Comparison of ENCODE assay signal across 26 cellular contexts in the genomic region with DNA sequence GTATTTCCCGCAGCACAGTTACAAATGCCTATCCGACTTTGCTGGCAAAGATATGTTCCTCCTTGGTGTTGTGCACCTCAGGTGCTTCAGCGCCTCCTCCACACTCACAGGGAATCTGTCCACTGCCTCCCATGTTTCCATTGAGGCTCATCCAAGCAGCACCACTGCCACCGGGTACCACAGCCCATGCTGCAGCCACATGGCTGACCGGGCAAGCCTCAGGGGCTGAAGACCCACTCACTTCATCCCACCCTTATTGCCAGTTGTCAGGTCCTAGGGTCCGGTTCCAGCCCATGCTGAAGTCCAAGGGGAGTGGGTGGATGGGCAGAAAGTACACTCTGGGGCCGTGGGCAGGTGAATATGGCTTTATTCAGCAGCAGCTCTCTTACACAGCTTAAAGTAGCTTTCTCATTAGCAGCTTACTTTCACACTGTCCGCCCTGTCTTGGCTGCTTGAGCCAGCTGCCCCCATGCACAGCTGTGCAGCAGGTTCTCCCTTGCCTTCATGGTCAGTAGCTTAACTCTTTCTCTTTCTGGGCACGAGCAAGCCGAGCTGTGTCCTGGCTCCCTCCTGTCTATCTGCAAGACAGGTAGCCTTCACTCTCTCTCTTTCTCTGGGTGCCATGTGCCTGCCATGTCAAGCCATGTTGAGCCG.
"Had no signal": no experiment of that assay in that cellular context is flagged by ENCODE, and none has a peak within 500 bp of the region (broad histone marks: within the 10 kb centered on the region; RNA-seq: fewer than 3 reads in every experiment).

No MANE protein-coding gene starts in this region.

- H3K4me3 ChIP-seq: ascending aorta, body of pancreas, Peyer's patch, SJCRH30 had no signal

- H3K27ac Mint-ChIP-seq: activated CD4-positive, alpha-beta memory T cell treated with anti-CD3 and anti-CD28 coated beads, Interleukin-2, amount 10 ng/mL, durations not matched to agents 7 days and 5 days; activated CD4-positive, alpha-beta T cell treated with anti-CD3 and anti-CD28 coated beads for 36 hours; activated naive CD4-positive, alpha-beta T cell treated with anti-CD3 and anti-CD28 coated beads, Interleukin-2, amount 50 U/mL, for 72 hours; activated naive CD8-positive, alpha-beta T cell treated with anti-CD3 and anti-CD28 coated beads, Interleukin-2, amount 50 U/mL, for 24 hours; activated T-helper 17 cell treated with anti-CD3 and anti-CD28 coated beads, Interleukin-2, amount 50 U/mL, for 72 hours had no signal

- H3K4me1 ChIP-seq: ascending aorta, body of pancreas, Peyer's patch, SJCRH30 had no signal

- H3K27me3 ChIP-seq: ascending aorta, body of pancreas, Peyer's patch, SJCRH30 had no signal

- H3K27ac ChIP-seq: ascending aorta, body of pancreas, Peyer's patch, RWPE1, SJCRH30, VCaP had no signal

- H3K27me3 Mint-ChIP-seq: activated CD4-positive, alpha-beta memory T cell treated with anti-CD3 and anti-CD28 coated beads, Interleukin-2, amount 10 ng/mL, durations not matched to agents 7 days and 5 days; activated CD4-positive, alpha-beta T cell treated with anti-CD3 and anti-CD28 coated beads for 36 hours; activated naive CD8-positive, alpha-beta T cell treated with anti-CD3 and anti-CD28 coated beads, Interleukin-2, amount 50 U/mL, for 24 hours; activated T-helper 17 cell treated with anti-CD3 and anti-CD28 coated beads, Interleukin-2, amount 50 U/mL, for 72 hours had no signal

- ATAC-seq: activated CD4-positive, alpha-beta T cell treated with anti-CD3 and anti-CD28 coated beads for 36 hours; activated naive CD4-positive, alpha-beta T cell treated with anti-CD3 and anti-CD28 coated beads, Interleukin-2, amount 50 U/mL, for 72 hours; activated T-helper 17 cell treated with anti-CD3 and anti-CD28 coated beads, Interleukin-2, amount 50 U/mL, for 72 hours; body of pancreas had no signal

- DNase-seq: activated CD4-positive, alpha-beta memory T cell treated with anti-CD3 and anti-CD28 coated beads, Interleukin-2, amount 10 ng/mL, durations not matched to agents 7 days and 5 days; activated CD4-positive, alpha-beta T cell treated with anti-CD3 and anti-CD28 coated beads for 36 hours; activated CD4-positive, alpha-beta T cell treated with anti-CD3 and anti-CD28 coated beads, Interleukin-2, amount 50 U/mL, for 1 hour; activated naive CD4-positive, alpha-beta T cell; activated naive CD8-positive, alpha-beta T cell treated with anti-CD3 and anti-CD28 coated beads, Interleukin-2, amount 50 U/mL, for 24 hours; activated T-cell treated with anti-CD3 and anti-CD28 coated beads for 4 hours; activated T-cell treated with anti-CD3 and anti-CD28 coated beads, Interleukin-2, amount 50 U/mL, for 48 hours; amniotic stem cell; MM.1S; NCI-H1105 treated with DMSO at 0.1 percent for 48 hours; NCI-H1436 treated with DMSO at 0.1 percent for 48 hours; NCI-H187; NCI-H2081; NCI-H510A treated with DMSO at 0.1 percent for 48 hours; NCI-H69; Peyer's patch; Right ventricle myocardium superior; SJCRH30; SK-N-SH; T-helper 1 cell had no signal

- H3K4me3 Mint-ChIP-seq: activated CD4-positive, alpha-beta memory T cell treated with anti-CD3 and anti-CD28 coated beads, Interleukin-2, amount 10 ng/mL, durations not matched to agents 7 days and 5 days; activated CD4-positive, alpha-beta T cell treated with anti-CD3 and anti-CD28 coated beads for 36 hours; activated naive CD8-positive, alpha-beta T cell treated with anti-CD3 and anti-CD28 coated beads, Interleukin-2, amount 50 U/mL, for 24 hours; activated T-helper 17 cell treated with anti-CD3 and anti-CD28 coated beads, Interleukin-2, amount 50 U/mL, for 72 hours had no signal

- H3K9me3 ChIP-seq: ascending aorta, body of pancreas, Peyer's patch, SJCRH30, SK-N-SH had no signal

- H3K36me3 ChIP-seq: ascending aorta, Peyer's patch, SJCRH30 had no signal

- H3K4me1 Mint-ChIP-seq: activated CD4-positive, alpha-beta memory T cell treated with anti-CD3 and anti-CD28 coated beads, Interleukin-2, amount 10 ng/mL, durations not matched to agents 7 days and 5 days; activated CD4-positive, alpha-beta T cell treated with anti-CD3 and anti-CD28 coated beads for 36 hours; activated naive CD8-positive, alpha-beta T cell treated with anti-CD3 and anti-CD28 coated beads, Interleukin-2, amount 50 U/mL, for 24 hours; activated T-helper 17 cell treated with anti-CD3 and anti-CD28 coated beads, Interleukin-2, amount 50 U/mL, for 72 hours had no signal

- H3K9me3 Mint-ChIP-seq: activated naive CD8-positive, alpha-beta T cell treated with anti-CD3 and anti-CD28 coated beads, Interleukin-2, amount 50 U/mL, for 24 hours had no signal

- H3K36me3 Mint-ChIP-seq: activated naive CD4-positive, alpha-beta T cell treated with anti-CD3 and anti-CD28 coated beads, Interleukin-2, amount 50 U/mL, for 72 hours had no signal
